Comparison of ENCODE assay signal across 11 cellular contexts in the genomic region with DNA sequence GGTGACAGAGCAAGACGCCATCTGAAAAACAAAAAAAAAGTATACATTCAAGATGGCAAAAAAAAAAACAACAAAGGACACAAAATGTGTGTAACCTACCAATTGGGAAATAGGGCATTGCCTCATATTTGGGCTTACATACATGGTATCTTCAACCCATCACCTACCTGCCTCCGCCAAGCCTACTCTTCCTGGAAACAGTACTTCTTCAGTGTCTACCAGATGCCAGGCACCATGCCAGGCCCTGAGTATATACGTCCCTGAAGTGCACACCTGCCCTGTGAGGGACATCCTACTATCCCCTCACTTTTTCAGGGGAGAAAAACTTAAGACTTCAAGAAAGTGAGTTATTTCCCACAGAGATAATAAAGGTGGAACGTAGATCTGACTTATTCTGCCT.
A peak's percentile ranks its signal among the peaks of the same experiment; 100 is the strongest.
DNase-seq lines count a peak whose midpoint lies in the region; ATAC-seq and TF ChIP-seq lines count a peak whose summit lies in the region.
"Had no signal": no experiment of that assay in that cellular context is flagged by ENCODE, and none has a peak within 500 bp of the region (broad histone marks: within the 10 kb centered on the region; RNA-seq: fewer than 3 reads in every experiment).

No MANE protein-coding gene starts in this region.

- no peak overlapping the region for H3K4me3 Mint-ChIP-seq in brain
- H3K4me3 Mint-ChIP-seq in osteocyte (ENCODE audit: unreplicated experiment), result no peak overlapping the region

- ATAC-seq in GM19023 (IDR thresholded peaks at IDR 0.05; ENCODE audit: unreplicated experiment) (no peak), GM21360 (IDR thresholded peaks at IDR 0.05; ENCODE audit: unreplicated experiment) (no peak)

- no peaks in the 10 kb centered on the region for H3K27me3 ChIP-seq in ACC112 (ENCODE audit: insufficient read depth, low read length)

- no peaks in the 10 kb centered on the region for H3K79me2 ChIP-seq in ACC112 (ENCODE audit: control insufficient read depth, insufficient read depth, low read length, unreplicated experiment)

- no peak overlapping the region for H3K4me3 ChIP-seq in ACC112 (ENCODE audit: low read depth, low read length)

- H3K4me1 Mint-ChIP-seq in brain, result peaks cover 72% of the 10 kb centered on the region
- peaks cover 62% of the 10 kb centered on the region for H3K4me1 Mint-ChIP-seq in osteocyte (ENCODE audit: unreplicated experiment)

- H2AFZ ChIP-seq in ACC112 (ENCODE audit: low read length, unreplicated experiment), result no peak overlapping the region

- H3K36me3 Mint-ChIP-seq in brain, result no peaks in the 10 kb centered on the region
- H3K36me3 Mint-ChIP-seq in osteocyte (ENCODE audit: unreplicated experiment), result no peaks in the 10 kb centered on the region

- H3K27ac Mint-ChIP-seq in brain (peak overlapping the region in 3 of 5 experiments; percentile 79 to 93 (median 90)), osteocyte (ENCODE audit: unreplicated experiment) (peak overlapping the region; percentile 98)

- H3K27me3 Mint-ChIP-seq in brain (peaks cover 3% of the 10 kb centered on the region), osteocyte (ENCODE audit: unreplicated experiment) (no peaks in the 10 kb centered on the region)

- TF ChIP-seq CTCF in brain (conservative IDR thresholded peaks at IDR 0.05) (no peak), osteocyte (IDR thresholded peaks at IDR 0.05) (no peak)

- DNase-seq in DMS53 (lab: John Stamatoyannopoulos, UW) (peak; percentile 76), osteocyte (ENCODE audit: extremely low spot score, unreplicated experiment) (no peak), pons (ENCODE audit: low spot score) (no peak), amygdala (lab: John Stamatoyannopoulos, UW) (no peak)
- DNase-seq: Calu3; central memory CD4-positive, alpha-beta T cell; NCI-H1436 treated with DMSO at 0.1 percent for 48 hours had no signal

- H3K27ac ChIP-seq in ACC112 (ENCODE audit: low read depth, low read length), result peak overlapping the region; percentile 97; the same call in 1 of the 2 replicates

- no peaks in the 10 kb centered on the region for H3K36me3 ChIP-seq in ACC112 (ENCODE audit: insufficient read depth, low read length)

- H3K4me1 ChIP-seq in ACC112 (ENCODE audit: control insufficient read depth, insufficient read depth, low read length, unreplicated experiment), result peaks cover 49% of the 10 kb centered on the region

- H3K9me3 Mint-ChIP-seq in brain (no peaks in the 10 kb centered on the region), osteocyte (ENCODE audit: unreplicated experiment) (no peaks in the 10 kb centered on the region)
